Comparison of ENCODE assay signal across 1 cellular context in genomic region chr11:118221419-118221818, GRCh38.
TF ChIP-seq lines count a peak whose summit lies in the region.

No MANE protein-coding gene starts in this region.

TF ChIP-seq in SK-N-SH treated with all-trans-retinoic acid at 6 μM for 48 hours, 23 proteins besides CTCF, POLR2A, EP300 and RAD21:
- TF ChIP-seq PPARA (CRISPR knock-in tag; IDR thresholded peaks at IDR 0.05; ENCODE audit: borderline replicate concordance) (no peak), SNAI2 (CRISPR knock-in tag; IDR thresholded peaks at IDR 0.05) (no peak), TSHZ2 (CRISPR knock-in tag; IDR thresholded peaks at IDR 0.05) (no peak), CREB5 (CRISPR knock-in tag; IDR thresholded peaks at IDR 0.05; ENCODE audit: low read depth) (no peak), ZNF8 (CRISPR knock-in tag; IDR thresholded peaks at IDR 0.05) (no peak), ZFP3 (CRISPR knock-in tag; IDR thresholded peaks at IDR 0.05) (no peak), CSDC2 (CRISPR knock-in tag; IDR thresholded peaks at IDR 0.05) (no peak)
TF ChIP-seq in SK-N-SH treated with all-trans-retinoic acid at 6 μM for 48 hours: peak in this region for 0.
